In genomic region chr2:60819155-60819862, GRCh38 we compare ENCODE assay signal across 8 cellular contexts.
DNase-seq lines count a peak whose midpoint lies in the region; ATAC-seq and TF ChIP-seq lines count a peak whose summit lies in the region.
"Had no signal": no experiment of that assay in that cellular context is flagged by ENCODE, and none has a peak within 500 bp of the region (broad histone marks: within the 10 kb centered on the region; RNA-seq: fewer than 3 reads in every experiment).

No MANE protein-coding gene starts in this region.

- 79 to 89% methylated on average over 15 of the region's 15 CpGs for WGBS in aorta, 2 donors

- no peaks in the 10 kb centered on the region for H3K4me1 ChIP-seq in aorta (ENCODE audit: control insufficient read depth in 1 of 2, insufficient read depth in 2 of 2, low read length in 2 of 2)
- H3K4me1 ChIP-seq: SJSA1 had no signal

- no peaks in the 10 kb centered on the region for H3K9me3 ChIP-seq in aorta (ENCODE audit: control insufficient read depth, low read length)
- H3K9me3 ChIP-seq: SJSA1 had no signal

- H3K4me3 ChIP-seq in aorta (ENCODE audit: low read length in 2 of 2), result no peak overlapping the region
- H3K4me3 ChIP-seq: SJSA1 had no signal

- H3K9me3 Mint-ChIP-seq in activated CD4-positive, alpha-beta T cell treated with anti-CD3 and anti-CD28 coated beads, Interleukin-2, amount 10 ng/mL, durations not matched to agents 24 days and 14 days, result peaks cover 7% of the 10 kb centered on the region
- H3K9me3 Mint-ChIP-seq in activated naive CD4-positive, alpha-beta T cell treated with anti-CD3 and anti-CD28 coated beads, Interleukin-2, amount 50 U/mL, for 24 hours, result peaks cover 8% of the 10 kb centered on the region
- H3K9me3 Mint-ChIP-seq in nephron progenitor cell, result no peaks in the 10 kb centered on the region

- no peaks in the 10 kb centered on the region for H3K27me3 ChIP-seq in aorta (ENCODE audit: control insufficient read depth in 1 of 2, insufficient read depth in 2 of 2, low read length in 1 of 2)
- H3K27me3 ChIP-seq: SJSA1 had no signal

- no peak overlapping the region for H3K27ac ChIP-seq in aorta (ENCODE audit: low read depth in 1 of 2, low read length in 2 of 2)
- H3K27ac ChIP-seq: SJSA1 had no signal

- H3K27me3 Mint-ChIP-seq in activated CD4-positive, alpha-beta T cell treated with anti-CD3 and anti-CD28 coated beads, Interleukin-2, amount 10 ng/mL, durations not matched to agents 24 days and 14 days, result no peaks in the 10 kb centered on the region
- no peaks in the 10 kb centered on the region for H3K27me3 Mint-ChIP-seq in activated naive CD4-positive, alpha-beta T cell treated with anti-CD3 and anti-CD28 coated beads, Interleukin-2, amount 50 U/mL, for 24 hours
- H3K27me3 Mint-ChIP-seq in nephron progenitor cell (ENCODE audit: low read depth, poor library complexity), result peaks cover 20% of the 10 kb centered on the region

- H3K36me3 ChIP-seq in aorta (ENCODE audit: control insufficient read depth in 1 of 2, insufficient read depth in 2 of 2, low read length in 1 of 2), result no peaks in the 10 kb centered on the region
- H3K36me3 ChIP-seq: SJSA1 had no signal

- peaks cover 5% of the 10 kb centered on the region for H3K36me3 Mint-ChIP-seq in activated CD4-positive, alpha-beta T cell treated with anti-CD3 and anti-CD28 coated beads, Interleukin-2, amount 10 ng/mL, durations not matched to agents 24 days and 14 days (ENCODE audit: low read depth)
- no peaks in the 10 kb centered on the region for H3K36me3 Mint-ChIP-seq in activated naive CD4-positive, alpha-beta T cell treated with anti-CD3 and anti-CD28 coated beads, Interleukin-2, amount 50 U/mL, for 24 hours
- no peaks in the 10 kb centered on the region for H3K36me3 Mint-ChIP-seq in nephron progenitor cell (ENCODE audit: low read depth)

- no peak for TF ChIP-seq CTCF in nephron progenitor cell (IDR thresholded peaks at IDR 0.05)

- intact Hi-C loops in activated CD4-positive, alpha-beta T cell treated with anti-CD3 and anti-CD28 coated beads, Interleukin-2, amount 10 ng/mL, durations not matched to agents 24 days and 14 days (cut with micrococcal nuclease), result loop anchor here (1.0 to 2.0 kb wide), 5 partner anchors 12 to 80 kb away; partner anchors contain the start of gene REL
- intact Hi-C loops in aorta (cut with DNase I), result no loop called here

- H3K27ac Mint-ChIP-seq in activated CD4-positive, alpha-beta T cell treated with anti-CD3 and anti-CD28 coated beads, Interleukin-2, amount 10 ng/mL, durations not matched to agents 24 days and 14 days, result peak overlapping the region; percentile 91
- H3K27ac Mint-ChIP-seq in activated naive CD4-positive, alpha-beta T cell treated with anti-CD3 and anti-CD28 coated beads, Interleukin-2, amount 50 U/mL, for 24 hours, result peak overlapping the region; percentile 95
- no peak overlapping the region for H3K27ac Mint-ChIP-seq in nephron progenitor cell

- ATAC-seq in aorta (ENCODE audit: low FRiP score) (peak; percentile 17), HG03280 (IDR thresholded peaks at IDR 0.05; ENCODE audit: unreplicated experiment) (no peak)

- DNase-seq in activated CD4-positive, alpha-beta T cell treated with anti-CD3 and anti-CD28 coated beads, Interleukin-2, amount 10 ng/mL, durations not matched to agents 24 days and 14 days, result peak; percentile 95
- DNase-seq in stimulated activated CD4-positive, alpha-beta T cell treated with anti-CD3 and anti-CD28 coated beads, Interleukin-15, amount 100 ng/mL, for 24 hours, result peak; percentile 89
- DNase-seq in aorta, result peak in 1 of 2 donors; percentile 66
- DNase-seq in nephron progenitor cell, result no peak
- DNase-seq in NCI-H146 treated with DMSO at 0.1 percent for 48 hours (lab: John Stamatoyannopoulos, UW; ENCODE audit: unreplicated experiment), result no peak

- peak overlapping the region; percentile 61 for H3K4me3 Mint-ChIP-seq in activated CD4-positive, alpha-beta T cell treated with anti-CD3 and anti-CD28 coated beads, Interleukin-2, amount 10 ng/mL, durations not matched to agents 24 days and 14 days
- H3K4me3 Mint-ChIP-seq in activated naive CD4-positive, alpha-beta T cell treated with anti-CD3 and anti-CD28 coated beads, Interleukin-2, amount 50 U/mL, for 24 hours, result peak overlapping the region; percentile 77
- H3K4me3 Mint-ChIP-seq in nephron progenitor cell, result no peak overlapping the region

- H3K4me1 Mint-ChIP-seq in activated CD4-positive, alpha-beta T cell treated with anti-CD3 and anti-CD28 coated beads, Interleukin-2, amount 10 ng/mL, durations not matched to agents 24 days and 14 days, result peaks cover 51% of the 10 kb centered on the region
- peaks cover 56% of the 10 kb centered on the region for H3K4me1 Mint-ChIP-seq in activated naive CD4-positive, alpha-beta T cell treated with anti-CD3 and anti-CD28 coated beads, Interleukin-2, amount 50 U/mL, for 24 hours
- no peaks in the 10 kb centered on the region for H3K4me1 Mint-ChIP-seq in nephron progenitor cell

Comparison
In these comparisons a context has a peak if more than half of its experiments do, and no peak if none do; other contexts are left out.
1. DNase-seq: peak in activated CD4-positive, alpha-beta T cell treated with anti-CD3 and anti-CD28 coated beads, Interleukin-2, amount 10 ng/mL, durations not matched to agents 24 days and 14 days (single experiment) and stimulated activated CD4-positive, alpha-beta T cell treated with anti-CD3 and anti-CD28 coated beads, Interleukin-15, amount 100 ng/mL, for 24 hours (single experiment); none in nephron progenitor cell (single experiment) and NCI-H146 treated with DMSO at 0.1 percent for 48 hours (single experiment).